In genomic region chr1:38546630-38547029, GRCh38 we compare ENCODE assay signal across 19 cellular contexts.
"Had no signal": no experiment of that assay in that cellular context is flagged by ENCODE, and none has a peak within 500 bp of the region (broad histone marks: within the 10 kb centered on the region; RNA-seq: fewer than 3 reads in every experiment).

No MANE protein-coding gene starts in this region.

- H3K9me3 Mint-ChIP-seq: activated CD4-positive, alpha-beta T cell treated with anti-CD3 and anti-CD28 coated beads, Interleukin-2, amount 10 ng/mL, durations not matched to agents 7 days and 5 days had no signal

- H3K36me3 Mint-ChIP-seq: activated naive CD8-positive, alpha-beta T cell treated with anti-CD3 and anti-CD28 coated beads for 36 hours had no signal

- H3K27ac Mint-ChIP-seq: activated CD4-positive, alpha-beta T cell treated with anti-CD3 and anti-CD28 coated beads, Interleukin-2, amount 10 ng/mL, durations not matched to agents 7 days and 5 days; activated CD8-positive, alpha-beta T cell treated with anti-CD3 and anti-CD28 coated beads, Interleukin-2, amount 10 ng/mL, durations not matched to agents 7 days and 5 days; activated naive CD8-positive, alpha-beta T cell treated with anti-CD3 and anti-CD28 coated beads for 36 hours had no signal

- ATAC-seq: activated CD8-positive, alpha-beta T cell treated with anti-CD3 and anti-CD28 coated beads, Interleukin-2, amount 10 ng/mL, durations not matched to agents 7 days and 5 days; gastrocnemius medialis; heart right ventricle; left lobe of liver; naive thymus-derived CD8-positive, alpha-beta T cell; stimulated activated naive CD8-positive, alpha-beta T cell treated with anti-CD3 and anti-CD28 coated beads, Interleukin-15, Interleukin-2, amounts not matched to agents 100 U/mL and 50 U/mL, for 24 hours had no signal

- DNase-seq: activated CD4-positive, alpha-beta T cell treated with anti-CD3 and anti-CD28 coated beads, Interleukin-2, amount 10 ng/mL, durations not matched to agents 7 days and 5 days; activated CD4-positive, CD25-positive, alpha-beta regulatory T cell treated with anti-CD3 and anti-CD28 coated beads, Interleukin-2, amount 50 U/mL, for 72 hours; activated CD8-positive, alpha-beta T cell treated with anti-CD3 and anti-CD28 coated beads, Interleukin-2, amount 10 ng/mL, durations not matched to agents 7 days and 5 days; activated naive CD4-positive, alpha-beta T cell treated with Interleukin-2 at 50 U/mL for 16 hours; activated naive CD8-positive, alpha-beta T cell treated with anti-CD3 and anti-CD28 coated beads for 36 hours; activated T-cell treated with anti-CD3 and anti-CD28 coated beads, Interleukin-2, amount 50 U/mL, for 48 hours; amniotic stem cell; colonic mucosa; gastrocnemius medialis; heart right ventricle; kidney; naive thymus-derived CD8-positive, alpha-beta T cell; stimulated activated CD4-positive, alpha-beta T cell treated with anti-CD3 and anti-CD28 coated beads, Interleukin-12 subunit alpha, Interleukin-12 subunit beta, amount 100 ng/mL, for 4 hours; stimulated activated CD4-positive, alpha-beta T cell treated with anti-CD3 and anti-CD28 coated beads, Interleukin-4, amount 100 ng/mL, for 4 hours; stimulated activated naive CD8-positive, alpha-beta T cell treated with anti-CD3 and anti-CD28 coated beads, Interleukin-15, Interleukin-2, amounts not matched to agents 100 U/mL and 50 U/mL, for 24 hours; T-helper 1 cell; thyroid gland; WERI-Rb-1 had no signal

- H3K4me3 Mint-ChIP-seq: activated CD4-positive, alpha-beta T cell treated with anti-CD3 and anti-CD28 coated beads, Interleukin-2, amount 10 ng/mL, durations not matched to agents 7 days and 5 days; activated CD8-positive, alpha-beta T cell treated with anti-CD3 and anti-CD28 coated beads, Interleukin-2, amount 10 ng/mL, durations not matched to agents 7 days and 5 days; activated naive CD8-positive, alpha-beta T cell treated with anti-CD3 and anti-CD28 coated beads for 36 hours; naive thymus-derived CD8-positive, alpha-beta T cell had no signal

- H3K4me1 Mint-ChIP-seq: activated CD4-positive, alpha-beta T cell treated with anti-CD3 and anti-CD28 coated beads, Interleukin-2, amount 10 ng/mL, durations not matched to agents 7 days and 5 days; activated naive CD8-positive, alpha-beta T cell treated with anti-CD3 and anti-CD28 coated beads for 36 hours had no signal
